In the genomic region with DNA sequence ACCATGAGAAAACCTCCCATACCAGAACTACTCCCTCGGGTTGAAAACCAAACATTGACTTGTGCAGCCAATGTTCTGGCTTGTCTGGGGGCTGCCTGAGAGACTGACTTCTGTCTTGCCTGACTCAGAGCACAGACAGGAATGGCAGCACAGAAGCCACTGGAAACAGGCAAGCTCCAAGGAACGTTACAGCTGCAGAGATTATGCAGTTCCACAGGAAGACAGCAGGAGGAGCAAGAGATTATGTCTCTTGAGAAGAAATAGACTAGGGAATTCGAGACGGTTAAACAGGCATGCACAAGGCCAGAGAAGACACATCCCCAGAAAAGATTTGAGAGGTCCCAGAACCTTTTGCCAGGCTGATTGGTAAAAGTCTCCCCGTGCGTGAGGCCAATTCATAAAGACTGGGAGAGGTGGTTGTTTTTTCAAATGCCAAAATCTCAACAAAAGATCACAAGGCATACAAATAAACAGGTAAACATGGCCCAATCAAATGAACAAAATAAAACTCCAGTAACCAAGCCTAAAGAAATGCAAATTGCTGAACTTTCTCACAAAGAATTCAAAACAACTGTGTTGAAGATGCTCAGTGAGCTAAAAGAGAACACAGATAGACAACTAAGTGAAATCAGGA, we compare ENCODE assay signal across 8 cellular contexts.
DNase-seq lines count a peak whose midpoint lies in the region; ATAC-seq lines count a peak whose summit lies in the region.

No MANE protein-coding gene starts in this region.

- DNase-seq in NOMO-1 treated with DMSO at 0.1 percent for 48 hours (lab: John Stamatoyannopoulos, UW; ENCODE audit: unreplicated experiment) (peak; percentile 3), NOMO-1 (lab: John Stamatoyannopoulos, UW; ENCODE audit: unreplicated experiment in 2 of 2) (no peak), LHCN-M2 (ENCODE audit: low read depth) (peak; percentile 62), SK-N-DZ (ENCODE audit: low spot score) (peak; percentile 71), fibroblast of gingiva (ENCODE audit: low read depth) (peak; percentile 59), pons (ENCODE audit: low spot score) (peak; percentile 64), NCI-H1436 (lab: John Stamatoyannopoulos, UW) (no peak)

- ATAC-seq in GM18519 (IDR thresholded peaks at IDR 0.05; ENCODE audit: low FRiP score, unreplicated experiment), result no peak

Comparison
In these comparisons a context has a peak if more than half of its experiments do, and no peak if none do; other contexts are left out.
1. DNase-seq: peak in NOMO-1 treated with DMSO at 0.1 percent for 48 hours (single experiment), LHCN-M2 (single experiment), SK-N-DZ (single experiment), fibroblast of gingiva (single experiment) and pons (single experiment); none in NOMO-1 (0 of 2) and NCI-H1436 (single experiment).